Comparison of ENCODE assay signal across 9 cellular contexts in the genomic region with DNA sequence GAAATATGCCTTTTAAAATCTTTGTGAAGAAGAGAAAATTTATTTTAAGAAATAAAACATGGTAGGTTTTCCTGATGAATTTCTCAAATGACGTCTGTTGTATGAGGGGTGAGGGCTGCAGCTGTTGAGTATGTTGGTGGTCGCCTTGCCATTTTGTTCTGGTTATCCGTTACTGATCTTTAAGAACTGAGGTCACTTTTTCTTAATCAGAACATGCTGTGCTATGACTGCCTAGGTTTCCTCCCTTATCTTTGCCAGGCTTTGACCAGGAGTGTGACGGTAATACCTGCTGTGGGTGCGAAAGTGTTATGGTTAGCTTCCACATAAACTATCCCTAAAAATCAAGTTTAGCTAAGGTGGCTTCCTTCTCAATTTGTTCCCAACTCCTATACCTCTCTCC.
"Had no signal": no experiment of that assay in that cellular context is flagged by ENCODE, and none has a peak within 500 bp of the region (broad histone marks: within the 10 kb centered on the region; RNA-seq: fewer than 3 reads in every experiment).

No MANE protein-coding gene starts in this region.

- H3K27ac ChIP-seq: cardiac muscle cell, thoracic aorta had no signal

- DNase-seq: activated CD4-positive, alpha-beta T cell treated with anti-CD3 and anti-CD28 coated beads for 1 hour; hippocampal formation; nucleus accumbens had no signal

- H3K9me3 Mint-ChIP-seq: nephron; stimulated activated effector memory CD8-positive, alpha-beta T cell treated with anti-CD3 and anti-CD28 coated beads, Interleukin-12 subunit alpha, Interleukin-12 subunit beta, amount 100 ng/mL, for 72 hours had no signal

- H3K4me3 Mint-ChIP-seq: nephron; stimulated activated effector memory CD8-positive, alpha-beta T cell treated with anti-CD3 and anti-CD28 coated beads, Interleukin-12 subunit alpha, Interleukin-12 subunit beta, amount 100 ng/mL, for 72 hours had no signal

- H3K9me3 ChIP-seq: thoracic aorta had no signal

- ATAC-seq: esophagus mucosa; left lobe of liver; stimulated activated effector memory CD8-positive, alpha-beta T cell treated with anti-CD3 and anti-CD28 coated beads, Interleukin-12 subunit alpha, Interleukin-12 subunit beta, amount 100 ng/mL, for 72 hours had no signal

- H3K27ac Mint-ChIP-seq: nephron; stimulated activated effector memory CD8-positive, alpha-beta T cell treated with anti-CD3 and anti-CD28 coated beads, Interleukin-12 subunit alpha, Interleukin-12 subunit beta, amount 100 ng/mL, for 72 hours had no signal

- H3K27me3 ChIP-seq: cardiac muscle cell had no signal

- H3K36me3 ChIP-seq: cardiac muscle cell, thoracic aorta had no signal

- H3K36me3 Mint-ChIP-seq: stimulated activated effector memory CD8-positive, alpha-beta T cell treated with anti-CD3 and anti-CD28 coated beads, Interleukin-12 subunit alpha, Interleukin-12 subunit beta, amount 100 ng/mL, for 72 hours had no signal

- H3K4me3 ChIP-seq: cardiac muscle cell, thoracic aorta had no signal
